ENCODE assay signal across 9 cellular contexts in genomic region chr3:37935756-37936666, GRCh38. TPM values are rescaled to one million over a fixed set of nuclear protein-coding genes. Genes with fewer than 3 reads are reported as not detected.
A peak's percentile ranks its signal among the peaks of the same experiment; 100 is the strongest.
DNase-seq lines count a peak whose midpoint lies in the region; ATAC-seq and TF ChIP-seq lines count a peak whose summit lies in the region.
"Had no signal": no experiment of that assay in that cellular context is flagged by ENCODE, and none has a peak within 500 bp of the region (broad histone marks: within the 10 kb centered on the region; RNA-seq: fewer than 3 reads in every experiment).

No MANE protein-coding gene starts in this region.

- no peaks in the 10 kb centered on the region for H3K9me3 Mint-ChIP-seq in activated CD4-positive, alpha-beta T cell treated with anti-CD3 and anti-CD28 coated beads, Interleukin-2, amount 10 ng/mL, durations not matched to agents 24 days and 14 days

- TF ChIP-seq CTCF in cardiac fibroblast (IDR thresholded peaks at IDR 0.05; ENCODE audit: low read depth, low read length) (no peak), thoracic aorta (IDR thresholded peaks at IDR 0.05) (no peak), GM13976 (IDR thresholded peaks at IDR 0.05; ENCODE audit: borderline replicate concordance, control extremely low read depth, extremely low read depth, insufficient read depth, missing control alignments) (no peak)

- H3K27ac ChIP-seq in HUES64 (ENCODE audit: low read depth, low read length): 0 out of 2 replicates have a peak overlapping the region, but pooled peaks have one; percentile 15
- peak overlapping the region; percentile 35 to 52 for H3K27ac ChIP-seq in thoracic aorta

- no peaks in the 10 kb centered on the region for H3K36me3 ChIP-seq in HUES64 (ENCODE audit: insufficient read depth, low read length)
- H3K36me3 ChIP-seq in thoracic aorta: no peaks in the 10 kb centered on the region

- ATAC-seq in thoracic aorta (ENCODE audit: insufficient number of reproducible peaks, low FRiP score, low read depth) (no peak), GM21447 (IDR thresholded peaks at IDR 0.05; ENCODE audit: unreplicated experiment) (no peak)

- no peaks in the 10 kb centered on the region for H3K36me3 Mint-ChIP-seq in activated CD4-positive, alpha-beta T cell treated with anti-CD3 and anti-CD28 coated beads, Interleukin-2, amount 10 ng/mL, durations not matched to agents 24 days and 14 days (ENCODE audit: low read depth)

- H3K9me3 ChIP-seq in HUES64 (ENCODE audit: insufficient read depth, low read depth, low read length) (no peaks in the 10 kb centered on the region), thoracic aorta (no peaks in the 10 kb centered on the region)

- no peak overlapping the region for H3K9ac ChIP-seq in HUES64 (ENCODE audit: low read depth, low read length)

- H3K4me1 ChIP-seq in HUES64 (ENCODE audit: insufficient read depth, low read length) (peaks cover 25% of the 10 kb centered on the region), thoracic aorta (ENCODE audit: control insufficient read depth in 1 of 2, low read depth in 2 of 2) (peaks cover 26 to 82% of the 10 kb centered on the region in 2 donors)

- no peaks in the 10 kb centered on the region for H3K4me1 Mint-ChIP-seq in activated CD4-positive, alpha-beta T cell treated with anti-CD3 and anti-CD28 coated beads, Interleukin-2, amount 10 ng/mL, durations not matched to agents 24 days and 14 days

- peaks cover 10% of the 10 kb centered on the region for H3K27me3 Mint-ChIP-seq in activated CD4-positive, alpha-beta T cell treated with anti-CD3 and anti-CD28 coated beads, Interleukin-2, amount 10 ng/mL, durations not matched to agents 24 days and 14 days

- DNase-seq in cardiac fibroblast (ENCODE audit: low read depth in 2 of 2) (peak; percentile 98), kidney tubule cell (ENCODE audit: low spot score) (peak; percentile 81), thoracic aorta (ENCODE audit: low spot score) (no peak), NCI-H187 (lab: John Stamatoyannopoulos, UW) (no peak), GM13976 (ENCODE audit: low spot score) (no peak)
- DNase-seq in activated CD4-positive, alpha-beta T cell treated with anti-CD3 and anti-CD28 coated beads, Interleukin-2, amount 10 ng/mL, durations not matched to agents 24 days and 14 days: no peak
- DNase-seq: activated CD4-positive, CD25-positive, alpha-beta regulatory T cell had no signal

- H3K27me3 ChIP-seq in HUES64 (ENCODE audit: insufficient read depth, low read length) (no peaks in the 10 kb centered on the region), thoracic aorta (replicated peaks; ENCODE audit: insufficient read depth) (no peaks in the 10 kb centered on the region)

- no peak overlapping the region for H3K27ac Mint-ChIP-seq in activated CD4-positive, alpha-beta T cell treated with anti-CD3 and anti-CD28 coated beads, Interleukin-2, amount 10 ng/mL, durations not matched to agents 24 days and 14 days

- intact Hi-C loops in activated CD4-positive, alpha-beta T cell treated with anti-CD3 and anti-CD28 coated beads, Interleukin-2, amount 10 ng/mL, durations not matched to agents 24 days and 14 days (cut with micrococcal nuclease): no loop called here

- H3K4me3 ChIP-seq in HUES64 (ENCODE audit: low read length) (no peak overlapping the region), cardiac fibroblast (replicated peaks in 1 of 2; ENCODE audit: low read depth in 2 of 2, low read length in 2 of 2) (no peak overlapping the region), thoracic aorta (no peak overlapping the region)

- 86% methylated on average over 9 of the region's 9 CpGs for WGBS in HUES64

- in situ Hi-C loops in GM13976 (cut with MboI; ENCODE audit: low sequenced_read_pairs, unreplicated experiment): no loop called here

- H3K4me3 Mint-ChIP-seq in activated CD4-positive, alpha-beta T cell treated with anti-CD3 and anti-CD28 coated beads, Interleukin-2, amount 10 ng/mL, durations not matched to agents 24 days and 14 days: no peak overlapping the region

RNA-seq across cellular contexts. Expression of gene VILL, which starts 54.6 kb away (rescaled TPM):
- polyA plus RNA-seq in HUES64 (2013, experiment 1 of 2): 2.9 TPM
- polyA plus RNA-seq in HUES64 (2013, experiment 2 of 2): 2.5 TPM
- 10 to 100 TPM; 11.5 to 13.7 TPM for total RNA-seq in thoracic aorta
- total RNA-seq in activated CD4-positive, alpha-beta T cell treated with anti-CD3 and anti-CD28 coated beads, Interleukin-2, amount 10 ng/mL, durations not matched to agents 24 days and 14 days: 11.4 and 12.8 TPM in 2 replicates

Comparison
In these comparisons a context has a peak if more than half of its experiments do, and no peak if none do; other contexts are left out.
1. DNase-seq: peak in cardiac fibroblast (2 of 2) and kidney tubule cell (single experiment); none in thoracic aorta (single experiment), NCI-H187 (0 of 2), GM13976 (single experiment) and activated CD4-positive, alpha-beta T cell treated with anti-CD3 and anti-CD28 coated beads, Interleukin-2, amount 10 ng/mL, durations not matched to agents 24 days and 14 days (single experiment).